ENCODE assay signal across 15 cellular contexts in genomic region chr16:85369060-85369459, GRCh38.
A peak's percentile ranks its signal among the peaks of the same experiment; 100 is the strongest.
DNase-seq lines count a peak whose midpoint lies in the region; TF ChIP-seq lines count a peak whose summit lies in the region.
"Had no signal": no experiment of that assay in that cellular context is flagged by ENCODE, and none has a peak within 500 bp of the region (broad histone marks: within the 10 kb centered on the region; RNA-seq: fewer than 3 reads in every experiment).

No MANE protein-coding gene starts in this region.

- CTCF ChIA-PET in RWPE1 (lab: Yijun Ruan, JAX), result interaction anchor here (0.7 to 2.5 kb wide), 7 partner anchors 27 to 656 kb away, joined by 3 to 6 read pairs (median 3); no protein-coding TSS in a partner anchor

- H3K36me3 Mint-ChIP-seq in HFFc6 (ENCODE audit: low read depth) (0 out of 2 replicates have a peak, but pooled peaks cover 3% of the 10 kb centered on the region), chondrocyte (ENCODE audit: low read depth) (no peaks in the 10 kb centered on the region)
- no peaks in the 10 kb centered on the region for H3K36me3 Mint-ChIP-seq in activated T-cell treated with anti-CD3 and anti-CD28 coated beads, Interleukin-2, amount 50 U/mL, for 24 hours (ENCODE audit: low read depth)
- H3K36me3 Mint-ChIP-seq: CD4-positive, CD25-positive, alpha-beta regulatory T cell; CD8-positive, alpha-beta memory T cell had no signal

- 92% methylated on average over 7 of the region's 7 CpGs for WGBS in suprapubic skin

- no peak for TF ChIP-seq POLR2A in suprapubic skin (IDR thresholded peaks at IDR 0.05)

- no peak overlapping the region for H3K4me3 ChIP-seq in suprapubic skin

- H3K4me1 Mint-ChIP-seq in HFFc6 (ENCODE audit: low read depth), result peaks cover 67% of the 10 kb centered on the region
- H3K4me1 Mint-ChIP-seq in chondrocyte (ENCODE audit: low read depth), result peaks cover 40% of the 10 kb centered on the region
- peaks cover 7% of the 10 kb centered on the region for H3K4me1 Mint-ChIP-seq in activated T-cell treated with anti-CD3 and anti-CD28 coated beads, Interleukin-2, amount 50 U/mL, for 24 hours (ENCODE audit: low read depth)
- H3K4me1 Mint-ChIP-seq: CD4-positive, CD25-positive, alpha-beta regulatory T cell; CD8-positive, alpha-beta memory T cell had no signal

- no peaks in the 10 kb centered on the region for H3K9me3 ChIP-seq in suprapubic skin
- H3K9me3 ChIP-seq: BE2C, Caco-2 had no signal

- peaks cover 12% of the 10 kb centered on the region for H3K27me3 Mint-ChIP-seq in HFFc6 (ENCODE audit: insufficient read depth)
- H3K27me3 Mint-ChIP-seq in chondrocyte (ENCODE audit: low read depth), result peaks cover 2% of the 10 kb centered on the region
- H3K27me3 Mint-ChIP-seq in activated T-cell treated with anti-CD3 and anti-CD28 coated beads, Interleukin-2, amount 50 U/mL, for 24 hours, result no peaks in the 10 kb centered on the region
- H3K27me3 Mint-ChIP-seq: CD4-positive, CD25-positive, alpha-beta regulatory T cell had no signal

- H3K27ac ChIP-seq in RWPE1 (peak overlapping the region; percentile 95), suprapubic skin (peak overlapping the region; percentile 79)
- H3K27ac ChIP-seq: KMS-11 had no signal

- peaks cover 89% of the 10 kb centered on the region for H3K4me1 ChIP-seq in suprapubic skin

- POLR2A ChIA-PET in RWPE1 (lab: Yijun Ruan, JAX; ENCODE audit: low non-redundant PET), result no interaction called here

- TF ChIP-seq CTCF in HFFc6 (IDR thresholded peaks at IDR 0.05) (no peak), RWPE1 (conservative IDR thresholded peaks at IDR 0.05; ENCODE audit: low read depth) (no peak), chondrocyte (IDR thresholded peaks at IDR 0.05) (no peak), suprapubic skin (IDR thresholded peaks at IDR 0.05) (no peak)

- H3K4me3 Mint-ChIP-seq in HFFc6, result no peak overlapping the region
- H3K4me3 Mint-ChIP-seq in chondrocyte (ENCODE audit: unreplicated experiment), result no peak overlapping the region
- no peak overlapping the region for H3K4me3 Mint-ChIP-seq in activated T-cell treated with anti-CD3 and anti-CD28 coated beads, Interleukin-2, amount 50 U/mL, for 24 hours
- H3K4me3 Mint-ChIP-seq: CD4-positive, CD25-positive, alpha-beta regulatory T cell; CD8-positive, alpha-beta memory T cell had no signal

- H3K27me3 ChIP-seq in suprapubic skin, result no peaks in the 10 kb centered on the region
- H3K27me3 ChIP-seq: BE2C had no signal

- no peak for TF ChIP-seq EP300 in suprapubic skin (IDR thresholded peaks at IDR 0.05)

- no peaks in the 10 kb centered on the region for H3K36me3 ChIP-seq in suprapubic skin
- H3K36me3 ChIP-seq: BE2C had no signal

- H3K9me3 Mint-ChIP-seq in HFFc6, result no peaks in the 10 kb centered on the region
- peaks cover 2% of the 10 kb centered on the region for H3K9me3 Mint-ChIP-seq in chondrocyte (ENCODE audit: low read depth)
- no peaks in the 10 kb centered on the region for H3K9me3 Mint-ChIP-seq in activated T-cell treated with anti-CD3 and anti-CD28 coated beads, Interleukin-2, amount 50 U/mL, for 24 hours
- H3K9me3 Mint-ChIP-seq: CD8-positive, alpha-beta memory T cell had no signal

- H3K27ac Mint-ChIP-seq in HFFc6 (peak overlapping the region; percentile 27; the same call in 1 of the 2 replicates), chondrocyte (ENCODE audit: unreplicated experiment) (peak overlapping the region; percentile 36)
- H3K27ac Mint-ChIP-seq in activated T-cell treated with anti-CD3 and anti-CD28 coated beads, Interleukin-2, amount 50 U/mL, for 24 hours, result no peak overlapping the region
- H3K27ac Mint-ChIP-seq: CD4-positive, CD25-positive, alpha-beta regulatory T cell; CD8-positive, alpha-beta memory T cell had no signal

- no peak for DNase-seq in HFFc6
- no peak for DNase-seq in RWPE1 (ENCODE audit: low spot score)
- no peak for DNase-seq in chondrocyte (ENCODE audit: low spot score)
- no peak for DNase-seq in suprapubic skin (ENCODE audit: low spot score in 2 of 2)
- DNase-seq in activated T-cell treated with anti-CD3 and anti-CD28 coated beads, Interleukin-2, amount 50 U/mL, for 24 hours, result no peak
- DNase-seq in GM19240 (ENCODE audit: insufficient read length, low spot score), result no peak
- DNase-seq in T1000 (lab: John Stamatoyannopoulos, UW), result no peak
- DNase-seq: ACHN; BE2C; Caco-2; CD4-positive, CD25-positive, alpha-beta regulatory T cell; CD8-positive, alpha-beta memory T cell; GOT3; H7 had no signal
